In the genomic region with DNA sequence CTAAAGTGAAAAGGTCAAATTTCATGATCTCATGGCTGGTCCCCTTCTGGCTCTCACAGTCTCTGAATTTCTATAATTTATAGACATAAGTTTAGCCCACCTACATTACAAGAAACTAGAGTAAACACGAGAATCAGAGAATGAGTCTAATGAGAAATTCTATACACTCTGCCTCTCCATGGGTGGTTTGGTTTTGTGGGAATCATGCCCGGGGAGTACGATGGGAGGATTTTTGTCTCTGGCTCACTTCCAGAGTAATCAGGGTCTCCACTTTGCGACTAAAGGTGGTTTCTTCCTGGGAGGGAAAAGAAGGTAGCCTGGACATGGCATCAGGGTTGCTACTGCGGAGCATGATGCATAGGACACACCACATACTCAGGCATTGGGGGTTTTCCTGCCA, we compare ENCODE assay signal across 29 cellular contexts.
"Had no signal": no experiment of that assay in that cellular context is flagged by ENCODE, and none has a peak within 500 bp of the region (broad histone marks: within the 10 kb centered on the region; RNA-seq: fewer than 3 reads in every experiment).

No MANE protein-coding gene starts in this region.

- DNase-seq: activated B cell treated with CpG ODN at 0.5 μM for 24 hours; activated CD4-positive, alpha-beta T cell treated with anti-CD3 and anti-CD28 coated beads for 48 hours; activated CD4-positive, alpha-beta T cell treated with anti-CD3 and anti-CD28 coated beads, Interleukin-2, amount 50 U/mL, for 1 hour; activated CD4-positive, alpha-beta T cell treated with anti-CD3 and anti-CD28 coated beads, Interleukin-2, amount 50 U/mL, for 48 hours; activated CD8-positive, alpha-beta memory T cell treated with anti-CD3 and anti-CD28 coated beads for 24 hours; activated CD8-positive, alpha-beta T cell treated with anti-CD3 and anti-CD28 coated beads for 36 hours; activated effector memory CD4-positive, alpha-beta T cell treated with Interleukin-2 at 50 U/mL for 16 hours; activated gamma-delta T cell treated with Interleukin-2 at 50 U/mL for 16 hours; activated naive CD4-positive, alpha-beta T cell treated with anti-CD3 and anti-CD28 coated beads, Interleukin-2, amount 50 U/mL, for 16 hours; activated naive CD4-positive, alpha-beta T cell treated with Interleukin-2 at 50 U/mL for 16 hours; activated naive CD8-positive, alpha-beta T cell treated with anti-CD3 and anti-CD28 coated beads, Interleukin-2, amount 50 U/mL, for 24 hours; activated T-cell treated with anti-CD3 and anti-CD28 coated beads, Interleukin-2, amount 50 U/mL, for 4 hours; adrenal gland; amygdala; aorta; body of pancreas; central memory CD4-positive, alpha-beta T cell; cerebellar nuclear complex; colonic mucosa; effector CD8-positive, alpha-beta T cell; esophagus squamous epithelium; foreskin melanocyte; glutamatergic neuron; heart left ventricle; T-helper 17 cell; T1000; WERI-Rb-1 had no signal

- H3K4me3 ChIP-seq: adrenal gland, body of pancreas, colonic mucosa, esophagus squamous epithelium, gastroesophageal sphincter, heart left ventricle had no signal

- H3K9me3 ChIP-seq: adrenal gland, body of pancreas, colonic mucosa, esophagus squamous epithelium, gastroesophageal sphincter, heart left ventricle had no signal

- H3K4me1 ChIP-seq: adrenal gland, body of pancreas, colonic mucosa, heart left ventricle had no signal

- H3K27ac ChIP-seq: adrenal gland, body of pancreas, colonic mucosa, epithelial cell of prostate, esophagus squamous epithelium, gastroesophageal sphincter, heart left ventricle, WERI-Rb-1 had no signal

- H3K36me3 ChIP-seq: colonic mucosa, esophagus squamous epithelium, gastroesophageal sphincter, WERI-Rb-1 had no signal

- H3K27me3 ChIP-seq: adrenal gland, body of pancreas, colonic mucosa, esophagus squamous epithelium, gastroesophageal sphincter, heart left ventricle had no signal
